20 cellular contexts compared by ENCODE assay signal in the genomic region with DNA sequence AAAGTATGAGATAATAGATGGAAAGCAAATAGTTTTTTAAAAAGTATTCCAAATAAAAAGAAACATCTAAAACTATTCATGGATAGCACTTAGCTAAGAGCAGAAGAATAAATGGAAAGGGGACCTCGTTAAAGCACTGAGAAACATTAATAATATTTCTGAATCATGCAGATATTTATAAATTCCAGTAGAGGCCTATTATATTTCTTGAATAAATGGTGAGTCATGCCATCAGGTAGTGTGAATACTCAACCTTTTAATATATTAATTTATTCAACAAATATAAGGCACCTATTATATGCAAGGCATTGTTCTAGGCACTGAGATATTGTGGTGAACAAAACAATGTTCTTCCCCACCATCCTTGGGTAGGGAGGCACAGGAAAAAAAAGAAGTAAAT. TPM values are rescaled to one million over a fixed set of nuclear protein-coding genes. Genes with fewer than 3 reads are reported as not detected.
DNase-seq lines count a peak whose midpoint lies in the region; ATAC-seq, FAIRE-seq and TF ChIP-seq lines count a peak whose summit lies in the region.
"Had no signal": no experiment of that assay in that cellular context is flagged by ENCODE, and none has a peak within 500 bp of the region (broad histone marks: within the 10 kb centered on the region; RNA-seq: fewer than 3 reads in every experiment).

No MANE protein-coding gene starts in this region.

- H3K4me3 ChIP-seq in bronchial epithelial cell (ENCODE audit: low read depth, low read length): no peak overlapping the region
- no peak overlapping the region for H3K4me3 ChIP-seq in pancreas
- no peak overlapping the region for H3K4me3 ChIP-seq in uterus
- H3K4me3 ChIP-seq: BLaER1 treated with 17β-estradiol and CSF1 and Interleukin-3, amounts not matched to agents 10 nM and 100 nM; GM23338 had no signal

- TF ChIP-seq CTCF in bronchial epithelial cell (IDR thresholded peaks at IDR 0.05; ENCODE audit: insufficient read depth, low read length, severe bottlenecking) (no peak), pancreas (IDR thresholded peaks at IDR 0.05) (no peak), uterus (IDR thresholded peaks at IDR 0.05) (no peak)

- intact Hi-C loops in pancreas (cut with DNase I): no loop called here
- intact Hi-C loops in uterus (cut with DNase I; ENCODE audit: low total_unique reads): no loop called here

- H3K27ac ChIP-seq in pancreas (no peak overlapping the region), uterus (peak overlapping the region; percentile 71 to 74)
- H3K27ac ChIP-seq: BLaER1 treated with 17β-estradiol and CSF1 and Interleukin-3, amounts not matched to agents 10 nM and 100 nM had no signal

- WGBS in pancreas, 2 donors: 83 to 90% methylated on average over 1 of the region's 1 CpG

- no peaks in the 10 kb centered on the region for H3K9me3 ChIP-seq in pancreas
- no peaks in the 10 kb centered on the region for H3K9me3 ChIP-seq in uterus
- H3K9me3 ChIP-seq: BE2C; BLaER1 treated with 17β-estradiol and CSF1 and Interleukin-3, amounts not matched to agents 10 nM and 100 nM had no signal

- H3K36me3 ChIP-seq in bronchial epithelial cell (ENCODE audit: control insufficient read depth, insufficient read depth, low read length) (no peaks in the 10 kb centered on the region), pancreas (no peaks in the 10 kb centered on the region), uterus (no peaks in the 10 kb centered on the region)
- H3K36me3 ChIP-seq: BE2C; BLaER1 treated with 17β-estradiol and CSF1 and Interleukin-3, amounts not matched to agents 10 nM and 100 nM had no signal

- FAIRE-seq in bronchial epithelial cell (lab: Jason Lieb, UNC): no peak
- peak; percentile 34 for FAIRE-seq in pancreas (lab: Jason Lieb, UNC)
- FAIRE-seq: GM12891, GM18507 had no signal

- DNase-seq in bronchial epithelial cell (ENCODE audit: low read depth) (peak; percentile 54), pancreas (no peak), uterus (no peak), T-helper 2 cell (no peak), MV-4-11 (lab: John Stamatoyannopoulos, UW) (no peak)
- no peak for DNase-seq in stimulated activated naive CD4-positive, alpha-beta T cell (lab: John Stamatoyannopoulos, UW)
- DNase-seq: ACHN; AML-193; BE2C; CD4-positive, alpha-beta T cell; CD8-positive, alpha-beta memory T cell; DMS53; DMS79 treated with DMSO at 0.1 percent for 48 hours; GF-D8; H9 had no signal

- H3K4me1 ChIP-seq in pancreas (no peaks in the 10 kb centered on the region), uterus (no peaks in the 10 kb centered on the region)

- no peak for TF ChIP-seq POLR2A in uterus (IDR thresholded peaks at IDR 0.05)

- ATAC-seq in pancreas: no peak
- ATAC-seq: GM23338, HCT116 had no signal

- H3K27me3 ChIP-seq in bronchial epithelial cell (ENCODE audit: control insufficient read depth, insufficient read depth, low read length) (no peaks in the 10 kb centered on the region), pancreas (no peaks in the 10 kb centered on the region), uterus (no peaks in the 10 kb centered on the region)
- H3K27me3 ChIP-seq: BE2C; BLaER1 treated with 17β-estradiol and CSF1 and Interleukin-3, amounts not matched to agents 10 nM and 100 nM had no signal

RNA-seq across cellular contexts. Expression of gene ICA1L, which starts 53.8 kb away (rescaled TPM):
- total RNA-seq in bronchial epithelial cell (1.6 and 2.3 TPM in 2 replicates), pancreas (1 to 10 TPM; 2.7 to 4.6 (median 3.4) TPM), uterus (10 to 100 TPM in 3 of 4 donors, 1 to 10 TPM in 1; 10.0 to 56.8 (median 41.3) TPM)
- polyA plus RNA-seq in pancreas: 1 to 10 TPM; 3.5 to 8.1 TPM

Comparison
In these comparisons a context has a peak if more than half of its experiments do, and no peak if none do; other contexts are left out.
1. H3K27ac ChIP-seq: peak in uterus (2 of 2); none in pancreas (0 of 4).